In the genomic region with DNA sequence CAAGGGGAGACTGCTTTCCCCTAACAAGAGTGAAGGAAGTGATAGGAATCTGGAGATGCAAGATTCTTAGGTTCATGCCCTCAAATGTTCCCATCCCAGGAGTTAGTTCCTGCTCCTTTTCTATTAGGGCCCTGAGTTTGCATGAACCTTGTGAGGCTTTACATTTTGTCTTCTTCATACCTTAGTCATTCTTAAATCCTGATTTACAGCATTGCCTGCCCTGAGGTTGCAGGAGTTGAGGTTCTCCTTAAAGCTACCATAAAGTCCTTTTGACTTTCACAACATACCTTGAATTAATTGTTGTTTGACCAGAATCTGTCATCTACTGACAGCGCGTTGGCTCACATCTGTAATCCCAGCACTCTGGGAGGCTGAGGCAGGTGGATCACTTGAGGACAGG, we compare ENCODE assay signal across 27 cellular contexts.
"Had no signal": no experiment of that assay in that cellular context is flagged by ENCODE, and none has a peak within 500 bp of the region (broad histone marks: within the 10 kb centered on the region; RNA-seq: fewer than 3 reads in every experiment).

No MANE protein-coding gene starts in this region.

- H3K27me3 ChIP-seq: adrenal gland, brain microvascular endothelial cell had no signal

- H3K36me3 ChIP-seq: adrenal gland, brain microvascular endothelial cell, esophagus squamous epithelium had no signal

- H3K9me3 ChIP-seq: adrenal gland, esophagus squamous epithelium had no signal

- H3K4me3 ChIP-seq: adrenal gland, esophagus squamous epithelium had no signal

- H3K27ac Mint-ChIP-seq: activated CD4-positive, alpha-beta memory T cell treated with anti-CD3 and anti-CD28 coated beads for 36 hours; activated CD4-positive, alpha-beta T cell treated with anti-CD3 and anti-CD28 coated beads for 36 hours; activated CD4-positive, alpha-beta T cell treated with anti-CD3 and anti-CD28 coated beads, Interleukin-2, amount 10 ng/mL, durations not matched to agents 24 days and 14 days; activated CD8-positive, alpha-beta memory T cell treated with anti-CD3 and anti-CD28 coated beads, Interleukin-2, amount 10 ng/mL, durations not matched to agents 7 days and 5 days; activated CD8-positive, alpha-beta T cell treated with anti-CD3 and anti-CD28 coated beads, Interleukin-2, amount 10 ng/mL, durations not matched to agents 7 days and 5 days; activated naive CD4-positive, alpha-beta T cell treated with anti-CD3 and anti-CD28 coated beads for 36 hours; activated naive CD4-positive, alpha-beta T cell treated with anti-CD3 and anti-CD28 coated beads, Interleukin-2, amount 50 U/mL, for 24 hours; activated naive CD8-positive, alpha-beta T cell treated with anti-CD3 and anti-CD28 coated beads for 36 hours; activated naive CD8-positive, alpha-beta T cell treated with anti-CD3 and anti-CD28 coated beads, Interleukin-2, amount 50 U/mL, for 24 hours; activated T-helper 1 cell treated with anti-CD3 and anti-CD28 coated beads, Interleukin-12 subunit alpha, Interleukin-12 subunit beta, Interleukin-2, Interleukin-4 antibody, amounts not matched to agents 30 ng/mL and 10 ng/mL and 1 ng/mL, durations not matched to agents 14 hours and 24 hours and 36 hours; activated T-helper 2 cell treated with anti-CD3 and anti-CD28 coated beads, Interferon-gamma antibody, Interleukin-2, Interleukin-4, amounts not matched to agents 10 μg/mL and 5 μg/mL and 100 μg/mL, durations not matched to agents 14 hours and 24 hours and 36 hours had no signal

- H3K36me3 Mint-ChIP-seq: activated CD4-positive, alpha-beta memory T cell treated with anti-CD3 and anti-CD28 coated beads for 36 hours; activated CD8-positive, alpha-beta memory T cell treated with anti-CD3 and anti-CD28 coated beads, Interleukin-2, amount 10 ng/mL, durations not matched to agents 7 days and 5 days; activated naive CD8-positive, alpha-beta T cell treated with anti-CD3 and anti-CD28 coated beads for 36 hours had no signal

- H3K4me3 Mint-ChIP-seq: activated CD4-positive, alpha-beta memory T cell treated with anti-CD3 and anti-CD28 coated beads for 36 hours; activated CD4-positive, alpha-beta T cell treated with anti-CD3 and anti-CD28 coated beads for 36 hours; activated CD4-positive, alpha-beta T cell treated with anti-CD3 and anti-CD28 coated beads, Interleukin-2, amount 10 ng/mL, durations not matched to agents 24 days and 14 days; activated CD8-positive, alpha-beta memory T cell treated with anti-CD3 and anti-CD28 coated beads, Interleukin-2, amount 10 ng/mL, durations not matched to agents 7 days and 5 days; activated CD8-positive, alpha-beta T cell treated with anti-CD3 and anti-CD28 coated beads, Interleukin-2, amount 10 ng/mL, durations not matched to agents 7 days and 5 days; activated naive CD4-positive, alpha-beta T cell treated with anti-CD3 and anti-CD28 coated beads for 36 hours; activated naive CD4-positive, alpha-beta T cell treated with anti-CD3 and anti-CD28 coated beads, Interleukin-2, amount 50 U/mL, for 24 hours; activated naive CD8-positive, alpha-beta T cell treated with anti-CD3 and anti-CD28 coated beads for 36 hours; activated naive CD8-positive, alpha-beta T cell treated with anti-CD3 and anti-CD28 coated beads, Interleukin-2, amount 50 U/mL, for 24 hours; activated T-helper 1 cell treated with anti-CD3 and anti-CD28 coated beads, Interleukin-12 subunit alpha, Interleukin-12 subunit beta, Interleukin-2, Interleukin-4 antibody, amounts not matched to agents 30 ng/mL and 10 ng/mL and 1 ng/mL, durations not matched to agents 14 hours and 24 hours and 36 hours had no signal

- H3K27me3 Mint-ChIP-seq: activated CD4-positive, alpha-beta memory T cell treated with anti-CD3 and anti-CD28 coated beads for 36 hours; activated CD4-positive, alpha-beta T cell treated with anti-CD3 and anti-CD28 coated beads for 36 hours; activated CD4-positive, alpha-beta T cell treated with anti-CD3 and anti-CD28 coated beads, Interleukin-2, amount 10 ng/mL, durations not matched to agents 24 days and 14 days; activated CD8-positive, alpha-beta memory T cell treated with anti-CD3 and anti-CD28 coated beads, Interleukin-2, amount 10 ng/mL, durations not matched to agents 7 days and 5 days; activated naive CD4-positive, alpha-beta T cell treated with anti-CD3 and anti-CD28 coated beads, Interleukin-2, amount 50 U/mL, for 24 hours; activated naive CD8-positive, alpha-beta T cell treated with anti-CD3 and anti-CD28 coated beads for 36 hours; activated naive CD8-positive, alpha-beta T cell treated with anti-CD3 and anti-CD28 coated beads, Interleukin-2, amount 50 U/mL, for 24 hours had no signal

- DNase-seq: activated CD4-positive, alpha-beta memory T cell treated with anti-CD3 and anti-CD28 coated beads for 36 hours; activated CD4-positive, alpha-beta T cell treated with anti-CD3 and anti-CD28 coated beads for 36 hours; activated CD4-positive, alpha-beta T cell treated with anti-CD3 and anti-CD28 coated beads, Interleukin-2, amount 10 ng/mL, durations not matched to agents 24 days and 14 days; activated CD4-positive, CD25-positive, alpha-beta regulatory T cell; activated CD4-positive, CD25-positive, alpha-beta regulatory T cell treated with anti-CD3 and anti-CD28 coated beads, Interleukin-2, amount 50 U/mL, for 72 hours; activated CD8-positive, alpha-beta memory T cell treated with anti-CD3 and anti-CD28 coated beads, Interleukin-2, amount 10 ng/mL, durations not matched to agents 7 days and 5 days; activated CD8-positive, alpha-beta memory T cell treated with anti-CD3 and anti-CD28 coated beads, Interleukin-2, amount 50 U/mL, for 4 hours; activated CD8-positive, alpha-beta T cell treated with anti-CD3 and anti-CD28 coated beads, Interleukin-2, amount 10 ng/mL, durations not matched to agents 7 days and 5 days; activated effector memory CD4-positive, alpha-beta T cell treated with anti-CD3 and anti-CD28 coated beads, Interleukin-2, amount 50 U/mL, for 16 hours; activated naive CD4-positive, alpha-beta T cell treated with anti-CD3 and anti-CD28 coated beads for 36 hours; activated naive CD8-positive, alpha-beta T cell treated with anti-CD3 and anti-CD28 coated beads for 36 hours; activated naive CD8-positive, alpha-beta T cell treated with anti-CD3 and anti-CD28 coated beads, Interleukin-2, amount 50 U/mL, for 24 hours; activated T-cell treated with anti-CD3 and anti-CD28 coated beads, Interleukin-2, amount 50 U/mL, for 1 hour; activated T-cell treated with anti-CD3 and anti-CD28 coated beads, Interleukin-2, amount 50 U/mL, for 48 hours; adrenal gland; brain microvascular endothelial cell; caudate nucleus; cortex of kidney; effector CD8-positive, alpha-beta T cell; erythroblast; esophagus squamous epithelium; head of caudate nucleus; hippocampal formation; T-helper 2 cell had no signal

- ATAC-seq: activated CD4-positive, alpha-beta T cell treated with anti-CD3 and anti-CD28 coated beads for 36 hours; activated CD8-positive, alpha-beta memory T cell treated with anti-CD3 and anti-CD28 coated beads, Interleukin-2, amount 10 ng/mL, durations not matched to agents 7 days and 5 days; activated CD8-positive, alpha-beta T cell treated with anti-CD3 and anti-CD28 coated beads, Interleukin-2, amount 10 ng/mL, durations not matched to agents 7 days and 5 days; activated naive CD8-positive, alpha-beta T cell treated with anti-CD3 and anti-CD28 coated beads, Interleukin-2, amount 50 U/mL, for 24 hours had no signal

- H3K27ac ChIP-seq: adrenal gland, brain microvascular endothelial cell had no signal

- H3K4me1 Mint-ChIP-seq: activated CD4-positive, alpha-beta T cell treated with anti-CD3 and anti-CD28 coated beads for 36 hours; activated CD4-positive, alpha-beta T cell treated with anti-CD3 and anti-CD28 coated beads, Interleukin-2, amount 10 ng/mL, durations not matched to agents 24 days and 14 days; activated CD8-positive, alpha-beta memory T cell treated with anti-CD3 and anti-CD28 coated beads, Interleukin-2, amount 10 ng/mL, durations not matched to agents 7 days and 5 days; activated naive CD4-positive, alpha-beta T cell treated with anti-CD3 and anti-CD28 coated beads, Interleukin-2, amount 50 U/mL, for 24 hours; activated naive CD8-positive, alpha-beta T cell treated with anti-CD3 and anti-CD28 coated beads for 36 hours; activated naive CD8-positive, alpha-beta T cell treated with anti-CD3 and anti-CD28 coated beads, Interleukin-2, amount 50 U/mL, for 24 hours had no signal

- H3K4me1 ChIP-seq: adrenal gland had no signal

- H3K9me3 Mint-ChIP-seq: activated CD4-positive, alpha-beta memory T cell treated with anti-CD3 and anti-CD28 coated beads for 36 hours; activated CD4-positive, alpha-beta T cell treated with anti-CD3 and anti-CD28 coated beads, Interleukin-2, amount 10 ng/mL, durations not matched to agents 24 days and 14 days; activated naive CD4-positive, alpha-beta T cell treated with anti-CD3 and anti-CD28 coated beads for 36 hours; activated naive CD4-positive, alpha-beta T cell treated with anti-CD3 and anti-CD28 coated beads, Interleukin-2, amount 50 U/mL, for 24 hours; activated naive CD8-positive, alpha-beta T cell treated with anti-CD3 and anti-CD28 coated beads for 36 hours; activated naive CD8-positive, alpha-beta T cell treated with anti-CD3 and anti-CD28 coated beads, Interleukin-2, amount 50 U/mL, for 24 hours; activated T-helper 1 cell treated with anti-CD3 and anti-CD28 coated beads, Interleukin-12 subunit alpha, Interleukin-12 subunit beta, Interleukin-2, Interleukin-4 antibody, amounts not matched to agents 30 ng/mL and 10 ng/mL and 1 ng/mL, durations not matched to agents 14 hours and 24 hours and 36 hours; activated T-helper 2 cell treated with anti-CD3 and anti-CD28 coated beads, Interferon-gamma antibody, Interleukin-2, Interleukin-4, amounts not matched to agents 10 μg/mL and 5 μg/mL and 100 μg/mL, durations not matched to agents 14 hours and 24 hours and 36 hours had no signal
